Comparison of ENCODE assay signal across 9 cellular contexts in the genomic region with DNA sequence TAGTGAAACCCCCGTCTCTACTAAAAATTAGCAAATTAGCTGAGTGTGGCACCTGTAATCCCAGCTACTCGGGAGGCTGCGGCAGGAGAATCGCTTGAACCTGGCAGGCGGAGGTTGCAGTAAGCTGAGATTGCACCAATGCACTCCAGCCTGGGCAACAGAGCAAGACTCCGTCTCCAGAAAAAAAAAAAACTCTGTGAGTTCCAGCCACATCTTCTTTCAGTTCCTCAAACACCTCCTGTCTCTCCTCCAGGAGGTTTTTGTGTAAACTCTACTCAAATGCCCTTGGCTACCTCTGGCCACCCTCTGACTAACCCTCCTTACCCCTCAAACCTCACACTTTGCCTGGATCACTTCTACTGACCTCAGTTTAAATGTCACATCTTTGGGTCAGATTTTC.
DNase-seq lines count a peak whose midpoint lies in the region; ATAC-seq lines count a peak whose summit lies in the region.
"Had no signal": no experiment of that assay in that cellular context is flagged by ENCODE, and none has a peak within 500 bp of the region (broad histone marks: within the 10 kb centered on the region; RNA-seq: fewer than 3 reads in every experiment).

No MANE protein-coding gene starts in this region.

- DNase-seq in nucleus accumbens (lab: John Stamatoyannopoulos, UW) = no peak
- DNase-seq in NK-92 (lab: John Stamatoyannopoulos, UW; ENCODE audit: unreplicated experiment) = no peak
- DNase-seq in NCI-H1092 (lab: John Stamatoyannopoulos, UW) = no peak
- no peak for DNase-seq in NCI-H2196 treated with DMSO at 0.1 percent for 48 hours (lab: John Stamatoyannopoulos, UW; ENCODE audit: unreplicated experiment)
- DNase-seq: left colon had no signal

- H3K4me3 Mint-ChIP-seq in dendritic cell treated with granulocyte-macrophage colony-stimulating factor and Interleukin-4, amounts not matched to agents 40 ng/mL and 50 ng/mL, for 4 days = no peak overlapping the region

- H3K4me1 Mint-ChIP-seq in dendritic cell treated with granulocyte-macrophage colony-stimulating factor and Interleukin-4, amounts not matched to agents 40 ng/mL and 50 ng/mL, for 4 days (ENCODE audit: low read depth) = peaks cover 82% of the 10 kb centered on the region

- H3K36me3 Mint-ChIP-seq in dendritic cell treated with granulocyte-macrophage colony-stimulating factor and Interleukin-4, amounts not matched to agents 40 ng/mL and 50 ng/mL, for 4 days (ENCODE audit: low read depth) = peaks cover 67% of the 10 kb centered on the region

- ATAC-seq in GM18520 (IDR thresholded peaks at IDR 0.05; ENCODE audit: unreplicated experiment) (peak; percentile 79), GM21423 (IDR thresholded peaks at IDR 0.05; ENCODE audit: unreplicated experiment) (peak; percentile 76), HG03175 (IDR thresholded peaks at IDR 0.05; ENCODE audit: unreplicated experiment) (peak; percentile 83)
- ATAC-seq: left colon had no signal

- intact Hi-C loops in dendritic cell treated with granulocyte-macrophage colony-stimulating factor and Interleukin-4, amounts not matched to agents 40 ng/mL and 50 ng/mL, for 4 days (cut with micrococcal nuclease) = no loop called here

- no peaks in the 10 kb centered on the region for H3K27me3 Mint-ChIP-seq in dendritic cell treated with granulocyte-macrophage colony-stimulating factor and Interleukin-4, amounts not matched to agents 40 ng/mL and 50 ng/mL, for 4 days

- H3K27ac Mint-ChIP-seq in dendritic cell treated with granulocyte-macrophage colony-stimulating factor and Interleukin-4, amounts not matched to agents 40 ng/mL and 50 ng/mL, for 4 days = peak overlapping the region; percentile 30

- no peaks in the 10 kb centered on the region for H3K9me3 Mint-ChIP-seq in dendritic cell treated with granulocyte-macrophage colony-stimulating factor and Interleukin-4, amounts not matched to agents 40 ng/mL and 50 ng/mL, for 4 days
